22 cellular contexts compared by ENCODE assay signal in the genomic region with DNA sequence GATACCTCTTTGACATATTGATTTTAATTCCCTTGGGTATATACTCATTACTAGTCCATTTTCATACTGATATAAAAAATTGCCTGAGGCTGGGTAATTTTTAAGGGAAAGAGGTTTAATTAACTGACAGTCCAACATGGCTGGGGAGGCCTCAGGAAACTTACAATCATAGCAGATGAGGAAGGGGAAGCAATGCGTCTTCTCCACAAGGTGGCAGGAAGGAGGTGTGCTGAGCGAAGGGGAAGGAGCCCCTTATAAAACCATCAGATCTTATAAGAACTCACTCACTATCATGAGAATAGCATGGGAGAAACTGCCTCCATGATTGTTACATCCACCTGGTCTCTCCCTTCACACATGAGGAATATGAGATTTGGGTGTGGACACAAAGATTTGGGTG. TPM values are rescaled to one million over a fixed set of nuclear protein-coding genes. Genes with fewer than 3 reads are reported as not detected.
A peak's percentile ranks its signal among the peaks of the same experiment; 100 is the strongest.
DNase-seq lines count a peak whose midpoint lies in the region; ATAC-seq and TF ChIP-seq lines count a peak whose summit lies in the region.
"Had no signal": no experiment of that assay in that cellular context is flagged by ENCODE, and none has a peak within 500 bp of the region (broad histone marks: within the 10 kb centered on the region; RNA-seq: fewer than 3 reads in every experiment).

No MANE protein-coding gene starts in this region.

- H3K4me1 ChIP-seq in A673 (ENCODE audit: insufficient read depth, low read length, poor library complexity, severe bottlenecking) = no peaks in the 10 kb centered on the region
- H3K4me1 ChIP-seq in NT2/D1 (ENCODE audit: insufficient read depth, insufficient read length) = no peaks in the 10 kb centered on the region
- H3K4me1 ChIP-seq in heart right ventricle = no peaks in the 10 kb centered on the region
- no peaks in the 10 kb centered on the region for H3K4me1 ChIP-seq in right atrium auricular region
- H3K4me1 ChIP-seq: esophagus squamous epithelium, HAP-1 had no signal

- H3K27ac ChIP-seq in A673 (ENCODE audit: low read depth, low read length, poor library complexity, severe bottlenecking) (no peak overlapping the region), heart right ventricle (no peak overlapping the region), right atrium auricular region (no peak overlapping the region)
- H3K27ac ChIP-seq: esophagus squamous epithelium had no signal

- CTCF ChIA-PET in A673 (lab: Charles Lee) = interaction anchor here (0.7 kb wide), 1 partner anchor 889 kb away, joined by 8 read pairs; no protein-coding TSS in a partner anchor

- H3K4me3 ChIP-seq in A673 (ENCODE audit: low read depth, low read length, poor library complexity, severe bottlenecking) = no peak overlapping the region
- no peak overlapping the region for H3K4me3 ChIP-seq in NT2/D1 (ENCODE audit: insufficient read length, low read depth)
- H3K4me3 ChIP-seq in foreskin fibroblast (ENCODE audit: low read depth in 1 of 2, low read length in 2 of 2) = no peak overlapping the region
- no peak overlapping the region for H3K4me3 ChIP-seq in heart right ventricle
- no peak overlapping the region for H3K4me3 ChIP-seq in right atrium auricular region
- no peak overlapping the region for H3K4me3 ChIP-seq in H7 (ENCODE audit: insufficient read depth, low read depth, low read length)
- H3K4me3 ChIP-seq: esophagus squamous epithelium, HAP-1 had no signal

- DNase-seq in A673 (ENCODE audit: low spot score) (peak; percentile 37), NT2/D1 (ENCODE audit: low read depth, low spot score) (peak; percentile 11), foreskin fibroblast (no peak), kidney tubule cell (ENCODE audit: low spot score) (no peak), heart right ventricle (no peak), right atrium auricular region (ENCODE audit: low spot score) (no peak), H7 (no peak)
- DNase-seq: activated CD4-positive, alpha-beta memory T cell treated with anti-CD3 and anti-CD28 coated beads, Interleukin-2, amount 10 ng/mL, durations not matched to agents 7 days and 5 days; activated naive CD4-positive, alpha-beta T cell treated with anti-CD3 and anti-CD28 coated beads, Interleukin-2, amount 50 U/mL, for 16 hours; activated T-cell treated with anti-CD3 and anti-CD28 coated beads, Interleukin-2, amount 50 U/mL, for 48 hours; aorta; CD8-positive, alpha-beta T cell; effector CD8-positive, alpha-beta T cell; esophagus squamous epithelium; immature natural killer cell; NCI-H1930; NCI-H510A; occipital lobe; SIG-M5; T-helper 17 cell had no signal

- peaks cover 25% of the 10 kb centered on the region for H3K27me3 ChIP-seq in A673 (replicated peaks; ENCODE audit: insufficient read depth, low read depth, low read length, poor library complexity)
- peaks cover 11% of the 10 kb centered on the region for H3K27me3 ChIP-seq in NT2/D1 (ENCODE audit: insufficient read depth, insufficient read length)
- peaks cover 0 to 42% (median 19%) of the 10 kb centered on the region in 7 donors for H3K27me3 ChIP-seq in heart right ventricle
- no peaks in the 10 kb centered on the region for H3K27me3 ChIP-seq in right atrium auricular region
- H3K27me3 ChIP-seq in H7 (ENCODE audit: control insufficient read depth, insufficient read depth, low read length) = peaks cover 5% of the 10 kb centered on the region

- H3K9me3 ChIP-seq in A673 (ENCODE audit: low read depth, low read length, poor library complexity, severe bottlenecking) (no peaks in the 10 kb centered on the region), NT2/D1 (ENCODE audit: insufficient read depth, low read length) (peaks cover 15% of the 10 kb centered on the region; the same call in 1 of the 2 replicates), heart right ventricle (peaks cover 0 to 2% (median 0%) of the 10 kb centered on the region in 11 donors), right atrium auricular region (no peaks in the 10 kb centered on the region)
- H3K9me3 ChIP-seq: esophagus squamous epithelium, HAP-1 had no signal

- POLR2A ChIA-PET in A673 (lab: Charles Lee; ENCODE audit: low non-redundant PET) = no interaction called here

- intact Hi-C loops in A673 (cut with micrococcal nuclease; ENCODE audit: unreplicated experiment) = no loop called here
- intact Hi-C loops in heart right ventricle (cut with DNase I) = no loop called here

- WGBS in heart right ventricle, 2 donors = 47 to 64% methylated on average over 2 of the region's 2 CpGs

- no peak for ATAC-seq in heart right ventricle
- ATAC-seq: CD8-positive, alpha-beta T cell; T-helper 17 cell had no signal

- no peak overlapping the region for H3K9ac ChIP-seq in NT2/D1 (ENCODE audit: insufficient read length, low read depth)

- H3K36me3 ChIP-seq in A673 (ENCODE audit: insufficient read depth, low read length, poor library complexity, severe bottlenecking) = no peaks in the 10 kb centered on the region
- no peaks in the 10 kb centered on the region for H3K36me3 ChIP-seq in NT2/D1 (ENCODE audit: insufficient read depth, insufficient read length, low read length)
- H3K36me3 ChIP-seq in heart right ventricle = no peaks in the 10 kb centered on the region
- H3K36me3 ChIP-seq in right atrium auricular region = no peaks in the 10 kb centered on the region
- no peaks in the 10 kb centered on the region for H3K36me3 ChIP-seq in H7 (replicated peaks; ENCODE audit: control insufficient read depth, insufficient read depth, low read length)
- H3K36me3 ChIP-seq: esophagus squamous epithelium, HAP-1 had no signal

- TF ChIP-seq CTCF in A673 (conservative IDR thresholded peaks at IDR 0.05; ENCODE audit: low read depth, low read length) (peak; percentile 53), GM12872 (IDR thresholded peaks at IDR 0.05; ENCODE audit: insufficient read depth, low read depth, low read length) (0 out of 3 replicates have a peak, but pooled peaks have one; percentile 14), foreskin fibroblast (IDR thresholded peaks at IDR 0.05; ENCODE audit: low read depth, low read length) (peak; percentile 5), heart right ventricle (IDR thresholded peaks at IDR 0.05) (no peak), right atrium auricular region (IDR thresholded peaks at IDR 0.05) (no peak)

- BruUV-seq in A673 (replicated peaks; lab: Mats Ljungman, UMichigan) = no TSS peak

RNA-seq across cellular contexts. Expression of gene MSX1, which starts 42.4 kb away (rescaled TPM):
- 4.7 and 6.1 TPM in 2 replicates for total RNA-seq in A673 (2021)
- total RNA-seq in heart right ventricle = 1 to 10 TPM; 1.9 to 6.7 (median 4.0) TPM
- 1 to 10 TPM; 4.0 to 4.8 TPM for polyA plus RNA-seq in heart right ventricle
- 1 to 10 TPM; 1.4 to 2.9 TPM for total RNA-seq in right atrium auricular region
- total RNA-seq in H7 (2014; rRNA removed; shearing (Covaris generic)) = 0.07 and 0.67 TPM in 2 replicates
- total RNA-seq: activated CD4-positive, alpha-beta memory T cell treated with anti-CD3 and anti-CD28 coated beads, Interleukin-2, amount 10 ng/mL, durations not matched to agents 7 days and 5 days; CD8-positive, alpha-beta T cell; T-helper 17 cell had no signal

Comparison
In these comparisons a context has a peak if more than half of its experiments do, and no peak if none do; other contexts are left out.
1. DNase-seq: peak in A673 (single experiment) and NT2/D1 (single experiment); none in foreskin fibroblast (0 of 2), kidney tubule cell (single experiment), heart right ventricle (0 of 2), right atrium auricular region (single experiment) and H7 (single experiment).
2. CTCF ChIP-seq: peak in A673 (single experiment), GM12872 (single experiment) and foreskin fibroblast (single experiment); none in heart right ventricle (0 of 9) and right atrium auricular region (0 of 2).